In genomic region chr12:52870361-52871290, GRCh38 we compare ENCODE assay signal across 8 cellular contexts. TPM values are rescaled to one million over a fixed set of nuclear protein-coding genes. Genes with fewer than 3 reads are reported as not detected.
A peak's percentile ranks its signal among the peaks of the same experiment; 100 is the strongest.
DNase-seq lines count a peak whose midpoint lies in the region; ATAC-seq and TF ChIP-seq lines count a peak whose summit lies in the region.

No MANE protein-coding gene starts in this region.

- 37 to 39% methylated on average over 14 of the region's 14 CpGs for WGBS in heart right ventricle, 2 donors

- H3K4me3 ChIP-seq in heart right ventricle (no peak overlapping the region), skeletal muscle satellite cell (ENCODE audit: low read length) (peak overlapping the region; percentile 11)

- H3K9me3 ChIP-seq in heart right ventricle (no peaks in the 10 kb centered on the region), skeletal muscle satellite cell (replicated peaks; ENCODE audit: low read length) (no peaks in the 10 kb centered on the region)

- intact Hi-C loops in heart right ventricle (cut with DNase I) = loop anchor here in 5 of 10 donors (2.0 to 10.0 kb wide), 5 partner anchors 288 to 713 kb away; no protein-coding TSS in a partner anchor

- ATAC-seq in HG03039 (IDR thresholded peaks at IDR 0.05; ENCODE audit: unreplicated experiment) (peak; percentile 41), heart right ventricle (peak in 7 of 8 donors; percentile 4 to 49 (median 41))

- TF ChIP-seq CTCF in 22Rv1 (IDR thresholded peaks at IDR 0.05) (peak; percentile 97), GM12874 (IDR thresholded peaks at IDR 0.05; ENCODE audit: insufficient read depth, low read depth, low read length) (peak; percentile 87), heart right ventricle (IDR thresholded peaks at IDR 0.05) (peak; percentile 40 to 79 (median 66))

- H3K27me3 ChIP-seq in heart right ventricle (no peaks in the 10 kb centered on the region), skeletal muscle satellite cell (ENCODE audit: control insufficient read depth, insufficient read depth, low read length) (no peaks in the 10 kb centered on the region)

- H3K4me2 ChIP-seq in skeletal muscle satellite cell (ENCODE audit: low read length) = peak overlapping the region; percentile 36

- peaks cover 3 to 43% (median 21%) of the 10 kb centered on the region in 9 donors for H3K4me1 ChIP-seq in heart right ventricle
- peaks cover 44% of the 10 kb centered on the region for H3K4me1 ChIP-seq in skeletal muscle satellite cell (ENCODE audit: control insufficient read depth, insufficient read depth, low read length)

- H3K27ac ChIP-seq in 22Rv1 (no peak overlapping the region), heart right ventricle (peak overlapping the region in 6 of 10 donors; percentile 4 to 76 (median 10))

- H3K36me3 ChIP-seq in heart right ventricle (no peaks in the 10 kb centered on the region), skeletal muscle satellite cell (ENCODE audit: insufficient read depth, low read length) (no peaks in the 10 kb centered on the region)

- H3K9ac ChIP-seq in skeletal muscle satellite cell (ENCODE audit: low read depth, low read length) = peak overlapping the region; percentile 56

- DNase-seq in RPMI8226 (peak; percentile 85), heart right ventricle (peak; percentile 41 to 69), T1000 (lab: John Stamatoyannopoulos, UW) (no peak)
- DNase-seq in activated naive CD4-positive, alpha-beta T cell treated with Interleukin-2 at 50 U/mL for 16 hours = peak; percentile 76

RNA-seq across cellular contexts. Expression of gene KRT78, which starts 21.8 kb away (rescaled TPM):
- not detected for total RNA-seq in heart right ventricle
- under 1 TPM in 1 of 2 donors, not detected in 1; 0.07 TPM for polyA plus RNA-seq in heart right ventricle
- total RNA-seq in skeletal muscle satellite cell (2012; rRNA removed) = not detected in 2 replicates

RNA-seq across cellular contexts. Expression of gene KRT8, which starts 34.2 kb away (rescaled TPM):
- total RNA-seq in heart right ventricle = 100 to 1,000 TPM in 6 of 10 donors, 10 to 100 TPM in 4; 52.1 to 150 (median 109) TPM
- 100 to 1,000 TPM; 153 to 161 TPM for polyA plus RNA-seq in heart right ventricle
- 0.76 and 1.1 TPM in 2 replicates for total RNA-seq in skeletal muscle satellite cell (2012; rRNA removed)

RNA-seq across cellular contexts. Expression of gene KRT79, which starts 36.5 kb away (rescaled TPM):
- total RNA-seq in heart right ventricle = not detected
- under 1 TPM in 1 of 2 donors, not detected in 1; 0.30 TPM for polyA plus RNA-seq in heart right ventricle
- not detected in 2 replicates for total RNA-seq in skeletal muscle satellite cell (2012; rRNA removed)

RNA-seq across cellular contexts. Expression of gene KRT4, which starts 56.7 kb away (rescaled TPM):
- not detected for total RNA-seq in heart right ventricle
- polyA plus RNA-seq in heart right ventricle = 1 to 10 TPM in 1 of 2 donors, not detected in 1; 2.5 TPM
- total RNA-seq in skeletal muscle satellite cell (2012; rRNA removed) = not detected in 2 replicates
